Comparison of ENCODE assay signal across 1 cellular context in genomic region chr2:232420463-232421188, GRCh38.
TF ChIP-seq lines count a peak whose summit lies in the region.

No MANE protein-coding gene starts in this region.

TF ChIP-seq in SK-N-SH, 30 proteins besides CTCF, POLR2A, EP300 and RAD21 (continued from another document):
- TF ChIP-seq USF1 (IDR thresholded peaks at IDR 0.05; ENCODE audit: borderline replicate concordance, low read depth): no peak
- no peak for TF ChIP-seq IRF3 (IDR thresholded peaks at IDR 0.05; ENCODE audit: low read depth, low read length)
- no peak for TF ChIP-seq MAX (IDR thresholded peaks at IDR 0.05; ENCODE audit: low read depth)
